In the genomic region with DNA sequence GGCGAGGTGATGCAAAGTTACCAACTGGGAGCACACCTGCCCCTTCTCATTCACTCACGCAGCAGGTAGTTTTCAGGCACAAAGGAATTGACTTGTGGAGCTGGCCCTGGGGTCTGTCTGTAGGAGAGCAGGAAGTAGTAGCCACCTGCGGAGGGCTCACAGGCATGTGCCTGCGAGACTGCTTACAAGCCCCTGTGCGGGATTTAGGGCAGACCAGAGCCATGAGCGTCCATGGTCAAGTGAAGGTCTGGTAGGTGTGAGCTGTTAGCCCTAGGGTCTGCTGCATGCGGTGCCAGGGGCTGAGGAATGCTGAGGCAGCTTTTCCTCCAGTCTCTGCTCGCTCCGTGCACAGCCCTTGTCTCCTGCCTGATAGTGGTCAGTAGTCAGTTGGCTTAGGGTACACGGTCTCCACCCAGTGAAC, we compare ENCODE assay signal across 10 cellular contexts. TPM values are rescaled to one million over a fixed set of nuclear protein-coding genes. Genes with fewer than 3 reads are reported as not detected.
A peak's percentile ranks its signal among the peaks of the same experiment; 100 is the strongest.
DNase-seq lines count a peak whose midpoint lies in the region; ATAC-seq and TF ChIP-seq lines count a peak whose summit lies in the region.
"Had no signal": no experiment of that assay in that cellular context is flagged by ENCODE, and none has a peak within 500 bp of the region (broad histone marks: within the 10 kb centered on the region; RNA-seq: fewer than 3 reads in every experiment).

No MANE protein-coding gene starts in this region.

- TF ChIP-seq CTCF in Loucy (conservative IDR thresholded peaks at IDR 0.05; ENCODE audit: low read length) (no peak), HFFc6 (IDR thresholded peaks at IDR 0.05) (no peak)

- no peak overlapping the region for H3K27ac ChIP-seq in CD8-positive, alpha-beta memory T cell (ENCODE audit: low read depth, low read length)

- peaks cover 0 to 7% (median 2%) of the 10 kb centered on the region in 3 donors for H3K36me3 Mint-ChIP-seq in CD8-positive, alpha-beta memory T cell
- H3K36me3 Mint-ChIP-seq in activated naive CD8-positive, alpha-beta T cell treated with anti-CD3 and anti-CD28 coated beads for 36 hours, result peaks cover 40% of the 10 kb centered on the region
- H3K36me3 Mint-ChIP-seq in natural killer cell treated with Interleukin-12 subunit alpha and Interleukin-12 subunit beta and Interleukin-15 and Interleukin-18, amount 100 ng/mL, for 72 hours, result no peaks in the 10 kb centered on the region
- H3K36me3 Mint-ChIP-seq in HFFc6 (ENCODE audit: low read depth), result peaks cover 6% of the 10 kb centered on the region

- H3F3A ChIP-seq in Loucy (ENCODE audit: low read depth), result peaks cover 10% of the 10 kb centered on the region

- peak overlapping the region; percentile 81 for H3K4me2 ChIP-seq in Loucy (ENCODE audit: low read depth, low read length, poor library complexity, severe bottlenecking)

- peaks cover 92 to 97% (median 95%) of the 10 kb centered on the region in 3 donors for H3K4me1 Mint-ChIP-seq in CD8-positive, alpha-beta memory T cell
- peaks cover 90% of the 10 kb centered on the region for H3K4me1 Mint-ChIP-seq in activated naive CD8-positive, alpha-beta T cell treated with anti-CD3 and anti-CD28 coated beads for 36 hours
- H3K4me1 Mint-ChIP-seq in natural killer cell treated with Interleukin-12 subunit alpha and Interleukin-12 subunit beta and Interleukin-15 and Interleukin-18, amount 100 ng/mL, for 72 hours (ENCODE audit: low read depth in 2 of 2), result peaks cover 82 to 87% of the 10 kb centered on the region in 2 donors
- peaks cover 46% of the 10 kb centered on the region for H3K4me1 Mint-ChIP-seq in HFFc6 (ENCODE audit: low read depth)

- no peaks in the 10 kb centered on the region for H3K9me2 ChIP-seq in Loucy (replicated peaks; ENCODE audit: low read depth, low read length)

- H3K27me3 Mint-ChIP-seq in CD8-positive, alpha-beta memory T cell, result peaks cover 0 to 3% of the 10 kb centered on the region in 2 donors
- no peaks in the 10 kb centered on the region for H3K27me3 Mint-ChIP-seq in activated naive CD8-positive, alpha-beta T cell treated with anti-CD3 and anti-CD28 coated beads for 36 hours
- no peaks in the 10 kb centered on the region for H3K27me3 Mint-ChIP-seq in natural killer cell treated with Interleukin-12 subunit alpha and Interleukin-12 subunit beta and Interleukin-15 and Interleukin-18, amount 100 ng/mL, for 72 hours
- H3K27me3 Mint-ChIP-seq in HFFc6 (ENCODE audit: insufficient read depth), result peaks cover 1% of the 10 kb centered on the region; the same call in 1 of the 2 replicates

- peak overlapping the region; percentile 70 to 92 (median 85) for H3K4me3 Mint-ChIP-seq in CD8-positive, alpha-beta memory T cell
- H3K4me3 Mint-ChIP-seq in activated naive CD8-positive, alpha-beta T cell treated with anti-CD3 and anti-CD28 coated beads for 36 hours, result peak overlapping the region; percentile 63
- peak overlapping the region; percentile 95 for H3K4me3 Mint-ChIP-seq in natural killer cell treated with Interleukin-12 subunit alpha and Interleukin-12 subunit beta and Interleukin-15 and Interleukin-18, amount 100 ng/mL, for 72 hours
- no peak overlapping the region for H3K4me3 Mint-ChIP-seq in HFFc6

- CTCF ChIA-PET in CD8-positive, alpha-beta memory T cell (lab: Charles Lee), result interaction anchor here (0.9 to 6.5 kb wide), 9 partner anchors 9 to 64 kb away, joined by 3 to 48 read pairs (median 13); no protein-coding TSS in a partner anchor

- ATAC-seq in natural killer cell treated with Interleukin-12 subunit alpha and Interleukin-12 subunit beta and Interleukin-15 and Interleukin-18, amount 100 ng/mL, for 72 hours, result peak in 1 of 2 donors; percentile 5
- no peak for ATAC-seq in HG03135 (IDR thresholded peaks at IDR 0.05; ENCODE audit: unreplicated experiment)

- H3K4me1 ChIP-seq in CD8-positive, alpha-beta memory T cell (ENCODE audit: insufficient read depth, low read length), result peaks cover 93% of the 10 kb centered on the region
- peaks cover 80% of the 10 kb centered on the region for H3K4me1 ChIP-seq in Loucy (ENCODE audit: insufficient read depth, low read length, poor library complexity, severe bottlenecking)

- peak overlapping the region; percentile 47 for H3K4me3 ChIP-seq in CD8-positive, alpha-beta memory T cell (ENCODE audit: low read length)
- H3K4me3 ChIP-seq in Loucy (ENCODE audit: low read length, poor library complexity, severe bottlenecking), result peak overlapping the region; percentile 58

- H3K9me3 Mint-ChIP-seq in CD8-positive, alpha-beta memory T cell, result peaks cover 0 to 2% (median 0%) of the 10 kb centered on the region in 5 donors
- H3K9me3 Mint-ChIP-seq in activated naive CD8-positive, alpha-beta T cell treated with anti-CD3 and anti-CD28 coated beads for 36 hours, result peaks cover 3% of the 10 kb centered on the region
- H3K9me3 Mint-ChIP-seq in natural killer cell treated with Interleukin-12 subunit alpha and Interleukin-12 subunit beta and Interleukin-15 and Interleukin-18, amount 100 ng/mL, for 72 hours, result no peaks in the 10 kb centered on the region
- H3K9me3 Mint-ChIP-seq in HFFc6, result no peaks in the 10 kb centered on the region

- DNase-seq in CD8-positive, alpha-beta memory T cell, result no peak
- no peak for DNase-seq in activated naive CD8-positive, alpha-beta T cell treated with anti-CD3 and anti-CD28 coated beads for 36 hours
- DNase-seq in natural killer cell treated with Interleukin-12 subunit alpha and Interleukin-12 subunit beta and Interleukin-15 and Interleukin-18, amount 100 ng/mL, for 72 hours (ENCODE audit: low spot score), result no peak
- DNase-seq in NCI-H748 treated with DMSO at 0.1 percent for 48 hours (lab: John Stamatoyannopoulos, UW) (no peak), HFFc6 (no peak), NCI-H82 treated with DMSO at 0.1 percent for 48 hours (lab: John Stamatoyannopoulos, UW; ENCODE audit: unreplicated experiment) (no peak)
- DNase-seq: heart left ventricle, midbrain had no signal

- H3K9me3 ChIP-seq in CD8-positive, alpha-beta memory T cell (ENCODE audit: low read length), result no peaks in the 10 kb centered on the region
- no peaks in the 10 kb centered on the region for H3K9me3 ChIP-seq in Loucy (ENCODE audit: insufficient read depth, low read depth, low read length)
- H3K9me3 ChIP-seq: heart left ventricle had no signal

- no peaks in the 10 kb centered on the region for H3K27me3 ChIP-seq in CD8-positive, alpha-beta memory T cell (ENCODE audit: insufficient read depth, low read length, poor library complexity, severe bottlenecking)
- no peaks in the 10 kb centered on the region for H3K27me3 ChIP-seq in Loucy (ENCODE audit: insufficient read depth, low read length, poor library complexity, severe bottlenecking)
- H3K27me3 ChIP-seq: heart left ventricle had no signal

- peak overlapping the region; percentile 91 to 100 (median 96) for H3K27ac Mint-ChIP-seq in CD8-positive, alpha-beta memory T cell
- H3K27ac Mint-ChIP-seq in activated naive CD8-positive, alpha-beta T cell treated with anti-CD3 and anti-CD28 coated beads for 36 hours, result peak overlapping the region; percentile 96
- H3K27ac Mint-ChIP-seq in natural killer cell treated with Interleukin-12 subunit alpha and Interleukin-12 subunit beta and Interleukin-15 and Interleukin-18, amount 100 ng/mL, for 72 hours, result peak overlapping the region; percentile 95 to 96
- no peak overlapping the region for H3K27ac Mint-ChIP-seq in HFFc6

- no peaks in the 10 kb centered on the region for H3K36me3 ChIP-seq in CD8-positive, alpha-beta memory T cell (ENCODE audit: insufficient read depth, low read length)
- no peaks in the 10 kb centered on the region for H3K36me3 ChIP-seq in Loucy (ENCODE audit: insufficient read depth, low read length)
- H3K36me3 ChIP-seq: heart left ventricle had no signal

- H3K79me2 ChIP-seq in Loucy (ENCODE audit: insufficient read depth, low read length), result peaks cover 82% of the 10 kb centered on the region

- peak overlapping the region; percentile 67 for H3K9ac ChIP-seq in Loucy (ENCODE audit: low read depth, low read length, poor library complexity, severe bottlenecking)

- POLR2A ChIA-PET in CD8-positive, alpha-beta memory T cell (lab: Charles Lee), result interaction anchor here (0.6 to 2.9 kb wide), 8 partner anchors 8 to 48 kb away, joined by 3 to 30 read pairs (median 10); a partner anchor contains a TSS

- peak overlapping the region; percentile 22; the same call in 1 of the 2 replicates for H2AFZ ChIP-seq in Loucy (ENCODE audit: low read length)

- no peaks in the 10 kb centered on the region for H4K20me1 ChIP-seq in Loucy (ENCODE audit: insufficient read depth, low read length, poor library complexity, severe bottlenecking)

RNA-seq across cellular contexts. Expression of a gene that starts 18.9 kb away (rescaled TPM):
- total RNA-seq in CD8-positive, alpha-beta memory T cell, result 10 to 100 TPM; 41.0 to 46.9 TPM
- polyA plus RNA-seq in CD8-positive, alpha-beta memory T cell, result 61.4 TPM
- 10 to 100 TPM; 31.6 to 31.9 TPM for total RNA-seq in activated naive CD8-positive, alpha-beta T cell treated with anti-CD3 and anti-CD28 coated beads for 36 hours
- 100 to 1,000 TPM in 1 of 2 donors, 10 to 100 TPM in 1; 65.0 to 150 TPM for total RNA-seq in natural killer cell treated with Interleukin-12 subunit alpha and Interleukin-12 subunit beta and Interleukin-15 and Interleukin-18, amount 100 ng/mL, for 72 hours
- 10 to 100 TPM; 15.8 to 19.4 (median 18.2) TPM for total RNA-seq in HFFc6 (2021; fragmentation: NEBNext Ultra II Directional; extraction: Animal tissue kit (Norgen Biotek cat#: 25700))
